In the genomic region with DNA sequence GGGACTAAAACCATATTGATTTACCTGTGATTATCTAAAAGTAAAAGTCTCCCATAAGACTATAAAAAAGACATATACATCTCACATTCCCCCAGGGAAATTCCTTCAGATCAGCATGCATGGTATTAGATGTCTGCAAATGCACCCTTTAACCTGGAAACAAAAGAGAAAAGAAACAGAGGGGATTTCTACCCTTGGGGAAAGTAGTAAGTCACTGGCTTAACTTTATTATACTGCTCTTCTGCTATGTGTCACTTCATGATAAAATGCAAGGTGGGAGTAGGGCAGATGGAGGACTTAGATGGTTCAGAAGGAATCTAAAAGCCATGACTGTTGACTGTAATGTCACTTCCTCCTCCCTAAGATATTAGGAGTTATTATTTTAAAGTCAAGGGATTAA, we compare ENCODE assay signal across 8 cellular contexts.
"Had no signal": no experiment of that assay in that cellular context is flagged by ENCODE, and none has a peak within 500 bp of the region (broad histone marks: within the 10 kb centered on the region; RNA-seq: fewer than 3 reads in every experiment).

No MANE protein-coding gene starts in this region.

- H3K27ac Mint-ChIP-seq: HFFc6, IgD-negative memory B cell had no signal

- H3K9ac ChIP-seq: GM23248 had no signal

- H3K4me1 Mint-ChIP-seq: IgD-negative memory B cell had no signal

- H2AFZ ChIP-seq: GM23248 had no signal

- FAIRE-seq: HepG2 had no signal

- H3K27ac ChIP-seq: GM23248, HL-60 had no signal

- DNase-seq: GM23248, GOT3, H7, HCEC 1CT, HFFc6 had no signal

- H3K36me3 Mint-ChIP-seq: IgD-negative memory B cell had no signal

- ATAC-seq: HepG2 had no signal

- H3K27me3 Mint-ChIP-seq: IgD-negative memory B cell had no signal

- H3K4me3 ChIP-seq: GM23248 had no signal

- H3K4me3 Mint-ChIP-seq: HFFc6, IgD-negative memory B cell had no signal
